Comparison of ENCODE assay signal across 1 cellular context in genomic region chr11:35507688-35508087, GRCh38.
TF ChIP-seq lines count a peak whose summit lies in the region.

No MANE protein-coding gene starts in this region.

TF ChIP-seq in SK-N-SH treated with all-trans-retinoic acid at 6 μM for 48 hours, 23 proteins besides CTCF, POLR2A, EP300 and RAD21 (continued from another document):
- TF ChIP-seq, protein P1, sequence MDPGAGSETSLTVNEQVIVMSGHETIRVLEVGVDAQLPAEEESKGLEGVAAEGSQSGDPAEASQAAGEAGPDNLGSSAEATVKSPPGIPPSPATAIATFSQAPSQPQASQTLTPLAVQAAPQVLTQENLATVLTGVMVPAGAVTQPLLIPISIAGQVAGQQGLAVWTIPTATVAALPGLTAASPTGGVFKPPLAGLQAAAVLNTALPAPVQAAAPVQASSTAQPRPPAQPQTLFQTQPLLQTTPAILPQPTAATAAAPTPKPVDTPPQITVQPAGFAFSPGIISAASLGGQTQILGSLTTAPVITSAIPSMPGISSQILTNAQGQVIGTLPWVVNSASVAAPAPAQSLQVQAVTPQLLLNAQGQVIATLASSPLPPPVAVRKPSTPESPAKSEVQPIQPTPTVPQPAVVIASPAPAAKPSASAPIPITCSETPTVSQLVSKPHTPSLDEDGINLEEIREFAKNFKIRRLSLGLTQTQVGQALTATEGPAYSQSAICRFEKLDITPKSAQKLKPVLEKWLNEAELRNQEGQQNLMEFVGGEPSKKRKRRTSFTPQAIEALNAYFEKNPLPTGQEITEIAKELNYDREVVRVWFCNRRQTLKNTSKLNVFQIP (CRISPR knock-in tag; IDR thresholded peaks at IDR 0.05; ENCODE audit: borderline replicate concordance, low read depth): no peak
- TF ChIP-seq TCF4 (CRISPR knock-in tag; IDR thresholded peaks at IDR 0.05; ENCODE audit: borderline replicate concordance) (no peak), CSDC2 (CRISPR knock-in tag; IDR thresholded peaks at IDR 0.05) (no peak), ZNF70 (CRISPR knock-in tag; IDR thresholded peaks at IDR 0.05) (no peak), ZFP3 (CRISPR knock-in tag; IDR thresholded peaks at IDR 0.05) (no peak), ZNF8 (CRISPR knock-in tag; IDR thresholded peaks at IDR 0.05) (no peak), ZC3H10 (CRISPR knock-in tag; IDR thresholded peaks at IDR 0.05) (no peak), ZNF565 (CRISPR knock-in tag; conservative IDR thresholded peaks at IDR 0.05; ENCODE audit: low read depth) (no peak), TOX (CRISPR knock-in tag; IDR thresholded peaks at IDR 0.05; ENCODE audit: borderline replicate concordance) (no peak), TSHZ2 (CRISPR knock-in tag; IDR thresholded peaks at IDR 0.05) (no peak), OSR1 (CRISPR knock-in tag; IDR thresholded peaks at IDR 0.05) (no peak), GLIS3 (CRISPR knock-in tag; IDR thresholded peaks at IDR 0.05) (no peak), ZFP30 (CRISPR knock-in tag; IDR thresholded peaks at IDR 0.05) (no peak)
